Comparison of ENCODE assay signal across 1 cellular context in the genomic region with DNA sequence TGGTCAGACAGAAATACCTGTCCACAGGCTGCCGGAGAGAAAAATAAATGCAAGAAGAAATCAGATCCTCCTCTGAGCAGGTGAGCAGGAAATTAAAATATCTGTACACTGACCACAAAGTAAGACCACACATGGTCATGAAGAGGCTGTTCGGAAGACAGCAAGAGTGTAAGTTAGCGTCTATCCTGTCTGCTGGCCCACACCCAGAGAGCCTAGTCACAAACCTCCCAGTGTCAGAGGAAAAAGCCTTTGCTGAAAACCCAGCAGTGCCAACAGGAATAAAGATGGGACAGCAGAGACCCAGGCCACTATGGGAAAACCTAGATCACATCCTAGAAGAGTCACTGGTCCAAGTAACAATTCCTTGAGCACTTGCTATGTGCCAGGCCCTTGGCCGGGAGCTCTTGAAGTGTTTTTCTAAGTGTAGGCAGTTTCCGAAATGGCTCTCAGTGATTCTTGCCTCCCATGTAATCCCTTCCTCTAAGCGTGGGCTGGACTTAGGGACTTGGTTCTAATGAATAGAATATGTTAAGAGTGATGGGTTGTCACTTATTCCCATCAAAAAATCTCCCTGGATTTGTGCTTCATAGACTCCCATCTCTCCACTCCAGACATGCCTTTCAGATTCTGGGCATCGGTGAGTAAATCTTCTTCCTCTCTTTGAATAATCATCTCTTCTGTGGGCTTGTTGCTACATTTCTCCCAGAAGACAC.
TF ChIP-seq lines count a peak whose summit lies in the region.

No MANE protein-coding gene starts in this region.

TF ChIP-seq in neural cell, 6 proteins besides CTCF, POLR2A, EP300 and RAD21 (continued from another document):
- TF ChIP-seq, protein P1, sequence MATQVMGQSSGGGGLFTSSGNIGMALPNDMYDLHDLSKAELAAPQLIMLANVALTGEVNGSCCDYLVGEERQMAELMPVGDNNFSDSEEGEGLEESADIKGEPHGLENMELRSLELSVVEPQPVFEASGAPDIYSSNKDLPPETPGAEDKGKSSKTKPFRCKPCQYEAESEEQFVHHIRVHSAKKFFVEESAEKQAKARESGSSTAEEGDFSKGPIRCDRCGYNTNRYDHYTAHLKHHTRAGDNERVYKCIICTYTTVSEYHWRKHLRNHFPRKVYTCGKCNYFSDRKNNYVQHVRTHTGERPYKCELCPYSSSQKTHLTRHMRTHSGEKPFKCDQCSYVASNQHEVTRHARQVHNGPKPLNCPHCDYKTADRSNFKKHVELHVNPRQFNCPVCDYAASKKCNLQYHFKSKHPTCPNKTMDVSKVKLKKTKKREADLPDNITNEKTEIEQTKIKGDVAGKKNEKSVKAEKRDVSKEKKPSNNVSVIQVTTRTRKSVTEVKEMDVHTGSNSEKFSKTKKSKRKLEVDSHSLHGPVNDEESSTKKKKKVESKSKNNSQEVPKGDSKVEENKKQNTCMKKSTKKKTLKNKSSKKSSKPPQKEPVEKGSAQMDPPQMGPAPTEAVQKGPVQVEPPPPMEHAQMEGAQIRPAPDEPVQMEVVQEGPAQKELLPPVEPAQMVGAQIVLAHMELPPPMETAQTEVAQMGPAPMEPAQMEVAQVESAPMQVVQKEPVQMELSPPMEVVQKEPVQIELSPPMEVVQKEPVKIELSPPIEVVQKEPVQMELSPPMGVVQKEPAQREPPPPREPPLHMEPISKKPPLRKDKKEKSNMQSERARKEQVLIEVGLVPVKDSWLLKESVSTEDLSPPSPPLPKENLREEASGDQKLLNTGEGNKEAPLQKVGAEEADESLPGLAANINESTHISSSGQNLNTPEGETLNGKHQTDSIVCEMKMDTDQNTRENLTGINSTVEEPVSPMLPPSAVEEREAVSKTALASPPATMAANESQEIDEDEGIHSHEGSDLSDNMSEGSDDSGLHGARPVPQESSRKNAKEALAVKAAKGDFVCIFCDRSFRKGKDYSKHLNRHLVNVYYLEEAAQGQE (IDR thresholded peaks at IDR 0.05; ENCODE audit: borderline replicate concordance): no peak
